In genomic region chr4:178165909-178166308, GRCh38 we compare ENCODE assay signal across 2 cellular contexts.
TF ChIP-seq lines count a peak whose summit lies in the region.

No MANE protein-coding gene starts in this region.

TF ChIP-seq in GM23338, 12 proteins besides CTCF, POLR2A, EP300 and RAD21:
- no peak for TF ChIP-seq ETS1 (IDR thresholded peaks at IDR 0.05)
- no peak for TF ChIP-seq CREB1 (CRISPR knock-in tag; IDR thresholded peaks at IDR 0.05; ENCODE audit: low read depth)
- no peak for TF ChIP-seq ZNF114 (CRISPR knock-in tag; IDR thresholded peaks at IDR 0.05)
- TF ChIP-seq JUNB (IDR thresholded peaks at IDR 0.05; ENCODE audit: unreplicated experiment) = no peak
- TF ChIP-seq POLR2AphosphoS5 (IDR thresholded peaks at IDR 0.05; ENCODE audit: low read depth) = no peak
- TF ChIP-seq EZH2phosphoT487 (IDR thresholded peaks at IDR 0.05; ENCODE audit: unreplicated experiment) = no peak

TF ChIP-seq in H1, 55 proteins besides CTCF, POLR2A, EP300 and RAD21 (continued from another document):
- no peak for TF ChIP-seq MAFK (IDR thresholded peaks at IDR 0.05; ENCODE audit: low read depth, low read length)
- no peak for TF ChIP-seq CBX8 (IDR thresholded peaks at IDR 0.05; ENCODE audit: borderline replicate concordance, low read depth, low read length)
- TF ChIP-seq BACH1 (IDR thresholded peaks at IDR 0.05; ENCODE audit: low read length) = no peak
- no peak for TF ChIP-seq HDAC6 (IDR thresholded peaks at IDR 0.05; ENCODE audit: low read depth, low read length)
- TF ChIP-seq GTF2F1 (IDR thresholded peaks at IDR 0.05; ENCODE audit: borderline replicate concordance, low read depth, low read length) = no peak
- TF ChIP-seq ATF3 (IDR thresholded peaks at IDR 0.05; ENCODE audit: insufficient read depth, low read depth, low read length) = no peak
- TF ChIP-seq CHD7 (IDR thresholded peaks at IDR 0.05; ENCODE audit: insufficient replicate concordance, low read length) = no peak
- TF ChIP-seq ATF2 (IDR thresholded peaks at IDR 0.05; ENCODE audit: low read length) = no peak
- no peak for TF ChIP-seq NRF1 (IDR thresholded peaks at IDR 0.05; ENCODE audit: low read depth, low read length)
- no peak for TF ChIP-seq CEBPB (IDR thresholded peaks at IDR 0.05; ENCODE audit: low read depth, low read length)
- TF ChIP-seq PHF8 (conservative IDR thresholded peaks at IDR 0.05; ENCODE audit: low read depth, low read length) = no peak
- TF ChIP-seq ZNF274 (IDR thresholded peaks at IDR 0.05; ENCODE audit: borderline replicate concordance, extremely low read depth, low read length) = no peak
- TF ChIP-seq ASH2L (IDR thresholded peaks at IDR 0.05; ENCODE audit: low read length) = no peak
- no peak for TF ChIP-seq USF2 (IDR thresholded peaks at IDR 0.05; ENCODE audit: low read length)
- TF ChIP-seq CREB1 (IDR thresholded peaks at IDR 0.05) = no peak
